ENCODE assay signal across 10 cellular contexts in the genomic region with DNA sequence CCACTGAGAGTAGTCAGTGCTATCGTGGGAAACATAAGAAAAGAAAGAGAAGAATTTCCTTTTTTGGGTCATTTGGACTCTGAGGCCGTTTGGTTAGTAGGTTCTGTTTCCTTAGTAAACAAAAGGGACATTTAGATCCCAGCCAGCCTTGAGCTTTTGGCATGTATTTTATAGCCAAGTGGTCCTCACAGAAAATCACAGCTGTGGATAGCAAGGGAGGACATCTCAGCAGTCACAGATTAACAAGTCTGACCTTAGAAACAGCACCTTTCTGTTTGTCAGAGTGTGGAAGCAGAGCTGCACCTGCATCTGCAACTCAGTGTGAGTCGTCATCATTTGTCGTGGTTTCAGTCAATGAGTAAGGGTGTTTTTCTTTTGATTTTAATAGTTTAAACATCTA. TPM values are rescaled to one million over a fixed set of nuclear protein-coding genes. Genes with fewer than 3 reads are reported as not detected.
A peak's percentile ranks its signal among the peaks of the same experiment; 100 is the strongest.
DNase-seq lines count a peak whose midpoint lies in the region; ATAC-seq and TF ChIP-seq lines count a peak whose summit lies in the region.
"Had no signal": no experiment of that assay in that cellular context is flagged by ENCODE, and none has a peak within 500 bp of the region (broad histone marks: within the 10 kb centered on the region; RNA-seq: fewer than 3 reads in every experiment).

No MANE protein-coding gene starts in this region.

- H3K4me1 ChIP-seq in foreskin keratinocyte = peaks cover 4% of the 10 kb centered on the region
- H3K4me1 ChIP-seq: parathyroid adenoma had no signal

- peak in 1 of 2 donors; percentile 38 for DNase-seq in foreskin keratinocyte
- no peak for DNase-seq in GM13976 (ENCODE audit: low spot score)
- DNase-seq in NCI-H1436 (lab: John Stamatoyannopoulos, UW) = no peak
- no peak for DNase-seq in DMS 273 (lab: John Stamatoyannopoulos, UW; ENCODE audit: unreplicated experiment)
- DNase-seq: kidney had no signal

- H3K27me3 ChIP-seq in foreskin keratinocyte = no peaks in the 10 kb centered on the region

- TF ChIP-seq CTCF in foreskin keratinocyte (conservative IDR thresholded peaks at IDR 0.05) (no peak), GM13976 (IDR thresholded peaks at IDR 0.05; ENCODE audit: borderline replicate concordance, control extremely low read depth, extremely low read depth, insufficient read depth, missing control alignments) (no peak)

- in situ Hi-C loops in GM13976 (cut with MboI; ENCODE audit: low sequenced_read_pairs, unreplicated experiment) = no loop called here

- H3K27ac ChIP-seq in foreskin keratinocyte = peak overlapping the region; percentile 29
- H3K27ac ChIP-seq: parathyroid adenoma had no signal

- ATAC-seq in GM18909 (IDR thresholded peaks at IDR 0.05; ENCODE audit: poor library complexity, unreplicated experiment) = peak; percentile 84
- peak; percentile 75 for ATAC-seq in GM21526 (IDR thresholded peaks at IDR 0.05; ENCODE audit: low FRiP score, unreplicated experiment)
- peak; percentile 90 for ATAC-seq in HG03280 (IDR thresholded peaks at IDR 0.05; ENCODE audit: unreplicated experiment)
- ATAC-seq in foreskin keratinocyte = peak; percentile 78
- ATAC-seq: GM23338 had no signal

RNA-seq across cellular contexts. Expression of a gene that starts 40.5 kb away (rescaled TPM):
- total RNA-seq in foreskin keratinocyte = 21.6 and 21.7 TPM in 2 replicates
- polyA plus RNA-seq in foreskin keratinocyte = 11.8 and 12.4 TPM in 2 replicates

RNA-seq across cellular contexts. Expression of a gene that starts 56.2 kb away (rescaled TPM):
- 12.0 and 18.8 TPM in 2 replicates for total RNA-seq in foreskin keratinocyte
- 5.8 and 11.3 TPM in 2 replicates for polyA plus RNA-seq in foreskin keratinocyte
